In the genomic region with DNA sequence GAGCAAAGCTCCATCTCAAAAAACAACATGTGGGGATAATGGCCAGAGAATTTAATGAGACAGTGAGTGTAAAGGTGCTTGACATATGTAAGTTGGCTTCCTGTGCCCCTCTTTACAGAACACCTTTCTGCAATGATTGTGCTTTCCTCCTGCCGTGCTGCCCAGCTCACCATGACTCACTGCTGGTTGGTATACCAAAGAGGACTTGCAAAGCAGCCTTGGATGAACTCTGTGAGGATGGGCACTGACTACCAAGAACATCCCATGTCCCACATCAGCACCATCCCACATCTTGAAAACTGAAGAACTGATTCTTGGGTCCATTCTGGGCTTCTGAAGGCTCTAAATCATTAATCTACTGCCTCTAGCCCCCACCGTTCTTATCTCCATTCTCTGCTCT, we compare ENCODE assay signal across 24 cellular contexts. TPM values are rescaled to one million over a fixed set of nuclear protein-coding genes. Genes with fewer than 3 reads are reported as not detected.
"Had no signal": no experiment of that assay in that cellular context is flagged by ENCODE, and none has a peak within 500 bp of the region (broad histone marks: within the 10 kb centered on the region; RNA-seq: fewer than 3 reads in every experiment).

No MANE protein-coding gene starts in this region.

- H3K27me3 ChIP-seq: adrenal gland, neural progenitor cell had no signal

- H3K27ac ChIP-seq: adrenal gland, coronary artery, epithelial cell of prostate, heart left ventricle, left ventricle myocardium inferior, neural progenitor cell, tibial artery had no signal

- H3K36me3 ChIP-seq: adrenal gland, heart left ventricle, left ventricle myocardium inferior, neural progenitor cell, tibial artery had no signal

- H3K27ac Mint-ChIP-seq: activated naive CD8-positive, alpha-beta T cell; activated T-cell treated with anti-CD3 and anti-CD28 coated beads, Interleukin-2, amount 50 U/mL, for 24 hours; activated T-helper 2 cell treated with anti-CD3 and anti-CD28 coated beads, Interferon-gamma antibody, Interleukin-2, Interleukin-4, amounts not matched to agents 10 μg/mL and 5 μg/mL and 100 μg/mL, durations not matched to agents 14 hours and 24 hours and 36 hours; endodermal cell; mesothelial cell of epicardium; neural progenitor cell; stimulated activated effector memory CD8-positive, alpha-beta T cell treated with anti-CD3 and anti-CD28 coated beads, Interleukin-12 subunit alpha, Interleukin-12 subunit beta, amount 100 ng/mL, for 72 hours; stimulated activated naive CD8-positive, alpha-beta T cell treated with anti-CD3 and anti-CD28 coated beads, Interleukin-15, amount 100 ng/mL, for 72 hours; WTC11 had no signal

- H3K9ac ChIP-seq: neural progenitor cell had no signal

- H3K4me3 ChIP-seq: adrenal gland, coronary artery, heart left ventricle, left ventricle myocardium inferior, neural progenitor cell, tibial artery had no signal

- H3K4me2 ChIP-seq: neural progenitor cell had no signal

- ATAC-seq: heart left ventricle; naive thymus-derived CD8-positive, alpha-beta T cell; sciatic nerve; stimulated activated effector memory CD8-positive, alpha-beta T cell treated with anti-CD3 and anti-CD28 coated beads, Interleukin-12 subunit alpha, Interleukin-12 subunit beta, amount 100 ng/mL, for 72 hours; stimulated activated naive CD8-positive, alpha-beta T cell treated with anti-CD3 and anti-CD28 coated beads, Interleukin-15, amount 100 ng/mL, for 72 hours; WTC11 had no signal

- H3K9me3 ChIP-seq: adrenal gland had no signal

- H3K9me3 Mint-ChIP-seq: activated T-cell treated with anti-CD3 and anti-CD28 coated beads, Interleukin-2, amount 50 U/mL, for 24 hours; activated T-helper 2 cell treated with anti-CD3 and anti-CD28 coated beads, Interferon-gamma antibody, Interleukin-2, Interleukin-4, amounts not matched to agents 10 μg/mL and 5 μg/mL and 100 μg/mL, durations not matched to agents 14 hours and 24 hours and 36 hours; stimulated activated effector memory CD8-positive, alpha-beta T cell treated with anti-CD3 and anti-CD28 coated beads, Interleukin-12 subunit alpha, Interleukin-12 subunit beta, amount 100 ng/mL, for 72 hours had no signal

- H3K36me3 Mint-ChIP-seq: activated naive CD8-positive, alpha-beta T cell; mesothelial cell of epicardium; neural progenitor cell; stimulated activated effector memory CD8-positive, alpha-beta T cell treated with anti-CD3 and anti-CD28 coated beads, Interleukin-12 subunit alpha, Interleukin-12 subunit beta, amount 100 ng/mL, for 72 hours had no signal

- H3K27me3 Mint-ChIP-seq: activated naive CD8-positive, alpha-beta T cell had no signal

- DNase-seq: activated CD8-positive, alpha-beta memory T cell treated with anti-CD3 and anti-CD28 coated beads for 24 hours; activated CD8-positive, alpha-beta memory T cell treated with anti-CD3 and anti-CD28 coated beads, Interleukin-2, amount 50 U/mL, for 4 hours; activated naive CD4-positive, alpha-beta T cell; activated T-cell treated with anti-CD3 and anti-CD28 coated beads, Interleukin-2, amount 50 U/mL, for 24 hours; adrenal gland; endodermal cell; heart left ventricle; kidney; left ventricle myocardium inferior; naive thymus-derived CD8-positive, alpha-beta T cell; small intestine; stimulated activated CD4-positive, alpha-beta T cell treated with anti-CD3 and anti-CD28 coated beads, Interleukin-2, amount 100 ng/mL, for 24 hours; stimulated activated naive CD8-positive, alpha-beta T cell treated with anti-CD3 and anti-CD28 coated beads, Interleukin-15, amount 100 ng/mL, for 72 hours; tibial artery had no signal

- H3K4me3 Mint-ChIP-seq: activated naive CD8-positive, alpha-beta T cell; activated T-cell treated with anti-CD3 and anti-CD28 coated beads, Interleukin-2, amount 50 U/mL, for 24 hours; endodermal cell; mesothelial cell of epicardium; naive thymus-derived CD8-positive, alpha-beta T cell; neural progenitor cell; stimulated activated effector memory CD8-positive, alpha-beta T cell treated with anti-CD3 and anti-CD28 coated beads, Interleukin-12 subunit alpha, Interleukin-12 subunit beta, amount 100 ng/mL, for 72 hours; stimulated activated naive CD8-positive, alpha-beta T cell treated with anti-CD3 and anti-CD28 coated beads, Interleukin-15, amount 100 ng/mL, for 72 hours; WTC11 had no signal

- H3K4me1 ChIP-seq: adrenal gland, heart left ventricle, left ventricle myocardium inferior, neural progenitor cell, tibial artery had no signal

- H2AFZ ChIP-seq: neural progenitor cell had no signal

- H3K4me1 Mint-ChIP-seq: endodermal cell; mesothelial cell of epicardium; neural progenitor cell; stimulated activated effector memory CD8-positive, alpha-beta T cell treated with anti-CD3 and anti-CD28 coated beads, Interleukin-12 subunit alpha, Interleukin-12 subunit beta, amount 100 ng/mL, for 72 hours; stimulated activated naive CD8-positive, alpha-beta T cell treated with anti-CD3 and anti-CD28 coated beads, Interleukin-15, amount 100 ng/mL, for 72 hours had no signal

RNA-seq across cellular contexts. Expression of a gene that starts 52.2 kb away (rescaled TPM):
- total RNA-seq: lung microvascular endothelial cell; naive thymus-derived CD8-positive, alpha-beta T cell had no signal
- polyA plus RNA-seq: naive thymus-derived CD8-positive, alpha-beta T cell had no signal
